In the genomic region with DNA sequence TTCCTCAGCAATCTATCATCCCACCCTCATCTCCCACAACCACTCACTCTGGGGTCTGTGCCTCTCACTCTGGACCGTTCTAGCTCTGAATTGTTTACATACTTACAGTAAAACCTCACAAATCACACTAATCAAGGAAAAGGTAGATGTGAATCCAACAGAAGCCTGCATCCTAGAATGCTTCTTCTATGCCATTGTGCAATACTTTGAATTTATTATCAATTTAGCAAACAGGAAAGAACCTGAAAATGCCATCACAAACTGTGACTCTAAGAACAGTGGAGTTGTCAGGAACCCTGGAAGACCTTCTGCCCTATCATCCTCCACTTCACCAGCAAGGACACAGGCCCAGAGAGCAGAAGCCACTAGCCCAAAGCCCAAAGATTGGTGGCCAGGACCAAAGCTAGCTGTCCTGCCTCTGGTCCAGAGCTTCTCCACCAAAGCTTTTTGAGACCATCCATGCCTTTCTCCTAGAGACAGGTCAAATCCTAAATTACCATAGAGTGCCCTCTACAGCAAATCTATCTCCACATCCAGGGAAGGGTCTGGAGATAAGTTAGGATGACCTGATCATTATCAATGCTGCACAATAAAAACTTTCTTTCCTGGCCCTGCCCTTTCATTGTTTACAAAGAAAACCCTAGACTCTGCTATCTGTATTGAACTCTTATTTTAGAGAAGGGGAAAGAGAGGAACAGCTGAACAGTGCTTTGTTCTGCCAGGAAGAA, we compare ENCODE assay signal across 13 cellular contexts. TPM values are rescaled to one million over a fixed set of nuclear protein-coding genes. Genes with fewer than 3 reads are reported as not detected.
DNase-seq lines count a peak whose midpoint lies in the region; ATAC-seq and TF ChIP-seq lines count a peak whose summit lies in the region.
"Had no signal": no experiment of that assay in that cellular context is flagged by ENCODE, and none has a peak within 500 bp of the region (broad histone marks: within the 10 kb centered on the region; RNA-seq: fewer than 3 reads in every experiment).

No MANE protein-coding gene starts in this region.

- H3K4me3 ChIP-seq in endodermal cell (ENCODE audit: low read length) = no peak overlapping the region
- peak overlapping the region; percentile 96 for H3K4me3 ChIP-seq in muscle layer of duodenum (ENCODE audit: low read depth in 1 of 2, low read length in 2 of 2)
- peak overlapping the region; percentile 16 to 92 (median 74) for H3K4me3 ChIP-seq in tibial nerve
- H3K4me3 ChIP-seq: SK-N-MC had no signal

- no peak for DNase-seq in activated CD8-positive, alpha-beta memory T cell treated with anti-CD3 and anti-CD28 coated beads, Interleukin-2, amount 10 ng/mL, durations not matched to agents 7 days and 5 days
- DNase-seq in activated CD8-positive, alpha-beta memory T cell treated with anti-CD3 and anti-CD28 coated beads, Interleukin-2, amount 50 U/mL, for 48 hours = no peak
- DNase-seq in endodermal cell (no peak), tibial nerve (ENCODE audit: low spot score in 2 of 2) (no peak)
- DNase-seq: NCI-H1436; NCI-H524 treated with DMSO at 0.1 percent for 48 hours; stimulated activated CD4-positive, alpha-beta T cell treated with anti-CD3 and anti-CD28 coated beads, Interleukin-4, amount 100 ng/mL, for 1 hour had no signal

- H3K4me1 ChIP-seq in endodermal cell (ENCODE audit: control insufficient read depth, insufficient read depth, low read length) (peaks cover 6% of the 10 kb centered on the region), muscle layer of duodenum (ENCODE audit: control insufficient read depth in 1 of 2, insufficient read depth in 2 of 2, low read length in 2 of 2) (no peaks in the 10 kb centered on the region), tibial nerve (peaks cover 0 to 29% (median 2%) of the 10 kb centered on the region in 4 donors)

- no peak for TF ChIP-seq EP300 in tibial nerve (IDR thresholded peaks at IDR 0.05)

- TF ChIP-seq CTCF in endodermal cell (conservative IDR thresholded peaks at IDR 0.05) (peak; percentile 25), tibial nerve (IDR thresholded peaks at IDR 0.05) (no peak)

- peaks cover 33% of the 10 kb centered on the region for H3K27me3 Mint-ChIP-seq in activated CD8-positive, alpha-beta memory T cell treated with anti-CD3 and anti-CD28 coated beads, Interleukin-2, amount 10 ng/mL, durations not matched to agents 7 days and 5 days
- peaks cover 10% of the 10 kb centered on the region for H3K27me3 Mint-ChIP-seq in endodermal cell (ENCODE audit: insufficient read depth)

- H3K36me3 Mint-ChIP-seq in activated CD8-positive, alpha-beta memory T cell treated with anti-CD3 and anti-CD28 coated beads, Interleukin-2, amount 10 ng/mL, durations not matched to agents 7 days and 5 days = no peaks in the 10 kb centered on the region
- H3K36me3 Mint-ChIP-seq in endodermal cell (ENCODE audit: low read depth) = no peaks in the 10 kb centered on the region

- no peaks in the 10 kb centered on the region for H3K9me3 Mint-ChIP-seq in activated CD8-positive, alpha-beta memory T cell treated with anti-CD3 and anti-CD28 coated beads, Interleukin-2, amount 10 ng/mL, durations not matched to agents 7 days and 5 days (ENCODE audit: low read depth)
- H3K9me3 Mint-ChIP-seq in endodermal cell = no peaks in the 10 kb centered on the region
- H3K9me3 Mint-ChIP-seq: stimulated activated naive CD8-positive, alpha-beta T cell treated with anti-CD3 and anti-CD28 coated beads, Interleukin-15, Interleukin-2, amounts not matched to agents 100 ng/mL and 50 ng/mL, for 24 hours had no signal

- ATAC-seq in activated CD8-positive, alpha-beta memory T cell treated with anti-CD3 and anti-CD28 coated beads, Interleukin-2, amount 10 ng/mL, durations not matched to agents 7 days and 5 days = no peak
- ATAC-seq in GM18520 (IDR thresholded peaks at IDR 0.05; ENCODE audit: unreplicated experiment) = no peak
- no peak for ATAC-seq in HG03457 (IDR thresholded peaks at IDR 0.05; ENCODE audit: unreplicated experiment)
- no peak for ATAC-seq in GM21786 (IDR thresholded peaks at IDR 0.05; ENCODE audit: unreplicated experiment)

- peak overlapping the region; percentile 0 for H3K4me3 Mint-ChIP-seq in activated CD8-positive, alpha-beta memory T cell treated with anti-CD3 and anti-CD28 coated beads, Interleukin-2, amount 10 ng/mL, durations not matched to agents 7 days and 5 days
- H3K4me3 Mint-ChIP-seq in endodermal cell = peak overlapping the region; percentile 91
- H3K4me3 Mint-ChIP-seq: stimulated activated naive CD8-positive, alpha-beta T cell treated with anti-CD3 and anti-CD28 coated beads, Interleukin-15, Interleukin-2, amounts not matched to agents 100 ng/mL and 50 ng/mL, for 24 hours had no signal

- no peak overlapping the region for H3K27ac ChIP-seq in endodermal cell (ENCODE audit: low read depth, low read length)
- peak overlapping the region; percentile 86 for H3K27ac ChIP-seq in muscle layer of duodenum (ENCODE audit: low read length)
- H3K27ac ChIP-seq in tibial nerve = peak overlapping the region; percentile 52 to 93 (median 70)
- H3K27ac ChIP-seq: SK-N-MC had no signal

- H3K9ac ChIP-seq in endodermal cell (ENCODE audit: extremely low read depth, low read length, poor library complexity, severe bottlenecking) = no peak overlapping the region

- peaks cover 13% of the 10 kb centered on the region for H3K4me1 Mint-ChIP-seq in activated CD8-positive, alpha-beta memory T cell treated with anti-CD3 and anti-CD28 coated beads, Interleukin-2, amount 10 ng/mL, durations not matched to agents 7 days and 5 days
- H3K4me1 Mint-ChIP-seq in endodermal cell = peaks cover 46% of the 10 kb centered on the region

- H3K36me3 ChIP-seq in endodermal cell (ENCODE audit: control insufficient read depth, insufficient read depth, low read length) = no peaks in the 10 kb centered on the region
- H3K36me3 ChIP-seq in muscle layer of duodenum (ENCODE audit: control insufficient read depth in 1 of 2, insufficient read depth in 2 of 2, low read length in 2 of 2) = peaks cover 0 to 3% of the 10 kb centered on the region in 2 donors
- H3K36me3 ChIP-seq in tibial nerve = no peaks in the 10 kb centered on the region

- CTCF ChIA-PET in activated CD8-positive, alpha-beta memory T cell treated with anti-CD3 and anti-CD28 coated beads, Interleukin-2, amount 10 ng/mL, durations not matched to agents 7 days and 5 days (lab: Charles Lee) = no interaction called here

- H3K27me3 ChIP-seq in endodermal cell (ENCODE audit: control insufficient read depth, insufficient read depth, low read length, poor library complexity, severe bottlenecking) (peaks cover 12% of the 10 kb centered on the region), muscle layer of duodenum (ENCODE audit: low read depth, low read length) (no peaks in the 10 kb centered on the region), tibial nerve (no peaks in the 10 kb centered on the region)

- H3K9me3 ChIP-seq in endodermal cell (ENCODE audit: control insufficient read depth, low read length) (peaks cover under 1% of the 10 kb centered on the region), muscle layer of duodenum (ENCODE audit: control insufficient read depth in 1 of 2, low read length in 2 of 2) (no peaks in the 10 kb centered on the region), tibial nerve (peaks cover 0 to under 1% (median 0%) of the 10 kb centered on the region in 4 donors)

- WGBS in endodermal cell (ENCODE audit: insufficient coverage in 1 of 2, insufficient read length in 1 of 2), 2 experiments = 74 to 100% methylated on average over 1 of the region's 1 CpG
- WGBS in tibial nerve, 2 donors = 60 to 80% methylated on average over 1 of the region's 1 CpG

- no peak for TF ChIP-seq POLR2A in tibial nerve (IDR thresholded peaks at IDR 0.05)

- no peak overlapping the region for H3K27ac Mint-ChIP-seq in activated CD8-positive, alpha-beta memory T cell treated with anti-CD3 and anti-CD28 coated beads, Interleukin-2, amount 10 ng/mL, durations not matched to agents 7 days and 5 days
- no peak overlapping the region for H3K27ac Mint-ChIP-seq in endodermal cell
- H3K27ac Mint-ChIP-seq: stimulated activated naive CD8-positive, alpha-beta T cell treated with anti-CD3 and anti-CD28 coated beads, Interleukin-15, Interleukin-2, amounts not matched to agents 100 ng/mL and 50 ng/mL, for 24 hours had no signal

RNA-seq across cellular contexts. Expression of gene SORBS1, which starts 2.4 kb away (rescaled TPM):
- under 1 TPM; 0.47 to 0.89 TPM for total RNA-seq in activated CD8-positive, alpha-beta memory T cell treated with anti-CD3 and anti-CD28 coated beads, Interleukin-2, amount 10 ng/mL, durations not matched to agents 7 days and 5 days
- 10 to 100 TPM; 16.7 to 17.9 TPM for total RNA-seq in endodermal cell
- 13.6 TPM for polyA plus RNA-seq in endodermal cell (2013, experiment 1 of 2)
- 13.4 TPM for polyA plus RNA-seq in endodermal cell (2013, experiment 2 of 2)
- total RNA-seq in tibial nerve = 100 to 1,000 TPM; 427 to 623 (median 567) TPM

Comparison
In these comparisons a context has a peak if more than half of its experiments do, and no peak if none do; other contexts are left out.
1. RNA of gene SORBS1, which starts 2.4 kb away (total RNA-seq): 427 to 623 TPM in tibial nerve; 16.7 to 17.9 TPM in endodermal cell and 0.47 to 0.89 TPM in activated CD8-positive, alpha-beta memory T cell treated with anti-CD3 and anti-CD28 coated beads, Interleukin-2, amount 10 ng/mL, durations not matched to agents 7 days and 5 days; every median in the first group is over 10 times any median in the second.